Comparison of ENCODE assay signal across 7 cellular contexts in genomic region chr17:41785876-41786226, GRCh38. TPM values are rescaled to one million over a fixed set of nuclear protein-coding genes. Genes with fewer than 3 reads are reported as not detected.
DNase-seq lines count a peak whose midpoint lies in the region; ATAC-seq and TF ChIP-seq lines count a peak whose summit lies in the region.

No MANE protein-coding gene starts in this region.

- H3K9me3 ChIP-seq in SU-DHL-6 (ENCODE audit: insufficient read depth, low read length) = no peaks in the 10 kb centered on the region

- no peak overlapping the region for H2AFZ ChIP-seq in SU-DHL-6 (ENCODE audit: low read depth, low read length, severe bottlenecking)

- H4K20me1 ChIP-seq in SU-DHL-6 (ENCODE audit: low read depth, low read length) = no peaks in the 10 kb centered on the region

- no peak for TF ChIP-seq CTCF in SU-DHL-6 (IDR thresholded peaks at IDR 0.05; ENCODE audit: insufficient read depth, low read length, poor library complexity, severe bottlenecking)
- TF ChIP-seq CTCF in foreskin keratinocyte (conservative IDR thresholded peaks at IDR 0.05) = no peak

- H3K9me2 ChIP-seq in SU-DHL-6 (replicated peaks; ENCODE audit: insufficient read depth, low read length) = no peaks in the 10 kb centered on the region

- H3K27ac ChIP-seq in SU-DHL-6 (ENCODE audit: low read depth, low read length) = no peak overlapping the region
- H3K27ac ChIP-seq in foreskin keratinocyte = peak overlapping the region; percentile 96
- peak overlapping the region; percentile 64 for H3K27ac ChIP-seq in rectal smooth muscle tissue (ENCODE audit: low read depth, low read length)

- ATAC-seq in foreskin keratinocyte = peak; percentile 28
- no peak for ATAC-seq in activated CD4-positive, CD25-positive, alpha-beta regulatory T cell treated with anti-CD3 and anti-CD28 coated beads, Interleukin-2, amount 50 U/mL, for 24 hours

- H3K9ac ChIP-seq in SU-DHL-6 (ENCODE audit: low read length) = no peak overlapping the region
- H3K9ac ChIP-seq in rectal smooth muscle tissue (ENCODE audit: low read length) = no peak overlapping the region

- peak overlapping the region; percentile 41 for H3K4me2 ChIP-seq in SU-DHL-6 (ENCODE audit: low read depth, low read length, poor library complexity, severe bottlenecking)

- H3K27me3 ChIP-seq in SU-DHL-6 (ENCODE audit: low read length) = no peaks in the 10 kb centered on the region
- no peaks in the 10 kb centered on the region for H3K27me3 ChIP-seq in foreskin keratinocyte
- peaks cover 2% of the 10 kb centered on the region for H3K27me3 ChIP-seq in rectal smooth muscle tissue (ENCODE audit: control insufficient read depth, insufficient read depth, low read length)

- no peaks in the 10 kb centered on the region for H3F3A ChIP-seq in SU-DHL-6 (ENCODE audit: insufficient read depth)

- DNase-seq in HPDE6-E6E7 (ENCODE audit: extremely low spot score) (peak; percentile 60), foreskin keratinocyte (peak; percentile 74 to 86), NCI-H2107 (lab: John Stamatoyannopoulos, UW) (no peak), HuH-7.5 (ENCODE audit: low spot score) (no peak)

- H3K36me3 ChIP-seq in SU-DHL-6 (ENCODE audit: low read length) (no peaks in the 10 kb centered on the region), rectal smooth muscle tissue (ENCODE audit: control insufficient read depth, insufficient read depth, low read length) (no peaks in the 10 kb centered on the region)

- no peaks in the 10 kb centered on the region for H3K79me2 ChIP-seq in SU-DHL-6 (ENCODE audit: insufficient read depth, low read length)

- peaks cover 12% of the 10 kb centered on the region for H3K4me1 ChIP-seq in foreskin keratinocyte
- no peaks in the 10 kb centered on the region for H3K4me1 ChIP-seq in rectal smooth muscle tissue (ENCODE audit: control insufficient read depth, insufficient read depth, low read length)

- H3K4me3 ChIP-seq in SU-DHL-6 (ENCODE audit: insufficient read depth, low read length, poor library complexity, severe bottlenecking) = no peak overlapping the region
- peak overlapping the region; percentile 56 for H3K4me3 ChIP-seq in rectal smooth muscle tissue (ENCODE audit: low read length)

RNA-seq across cellular contexts. Expression of gene JUP, which starts 0.7 kb away (rescaled TPM):
- total RNA-seq in foreskin keratinocyte = 367 and 442 TPM in 2 replicates
- 299 and 341 TPM in 2 replicates for polyA plus RNA-seq in foreskin keratinocyte

RNA-seq across cellular contexts. Expression of gene P3H4, which starts 25.9 kb away (rescaled TPM):
- total RNA-seq in foreskin keratinocyte = 8.8 and 13.7 TPM in 2 replicates
- polyA plus RNA-seq in foreskin keratinocyte = 9.1 and 11.8 TPM in 2 replicates

RNA-seq across cellular contexts. Expression of gene FKBP10, which starts 27.0 kb away (rescaled TPM):
- 8.0 and 10.5 TPM in 2 replicates for total RNA-seq in foreskin keratinocyte
- 8.8 and 10.9 TPM in 2 replicates for polyA plus RNA-seq in foreskin keratinocyte

RNA-seq across cellular contexts. Expression of gene NT5C3B, which starts 50.2 kb away (rescaled TPM):
- 61.8 and 93.7 TPM in 2 replicates for total RNA-seq in foreskin keratinocyte
- polyA plus RNA-seq in foreskin keratinocyte = 79.5 and 104 TPM in 2 replicates

RNA-seq across cellular contexts. Expression of gene HAP1, which starts 51.4 kb away (rescaled TPM):
- total RNA-seq in foreskin keratinocyte = 0.56 and 0.82 TPM in 2 replicates
- 0.45 and 0.77 TPM in 2 replicates for polyA plus RNA-seq in foreskin keratinocyte

Comparison
In these comparisons a context has a peak if more than half of its experiments do, and no peak if none do; other contexts are left out.
1. DNase-seq: peak in HPDE6-E6E7 (single experiment) and foreskin keratinocyte (2 of 2); none in NCI-H2107 (single experiment) and HuH-7.5 (single experiment).